ENCODE assay signal across 24 cellular contexts in genomic region chr6:134314236-134314821, GRCh38. TPM values are rescaled to one million over a fixed set of nuclear protein-coding genes. Genes with fewer than 3 reads are reported as not detected.
DNase-seq lines count a peak whose midpoint lies in the region; ATAC-seq and TF ChIP-seq lines count a peak whose summit lies in the region.
"Had no signal": no experiment of that assay in that cellular context is flagged by ENCODE, and none has a peak within 500 bp of the region (broad histone marks: within the 10 kb centered on the region; RNA-seq: fewer than 3 reads in every experiment).

No MANE protein-coding gene starts in this region.

- 66 to 75% (median 73%) methylated on average over 3 of the region's 3 CpGs for WGBS in adrenal gland, 4 donors
- WGBS in GM23248 (ENCODE audit: low coverage in 1 of 2, low lambda C conversion rate in 2 of 2, missing lambda C conversion rate in 2 of 2), 2 experiments = 98% methylated on average over 3 of the region's 3 CpGs

- intact Hi-C loops in adrenal gland (cut with DNase I) = no loop called here
- intact Hi-C loops in activated T-helper 1 cell treated with anti-CD3 and anti-CD28 coated beads, Interleukin-12 subunit alpha, Interleukin-12 subunit beta, Interleukin-2, Interleukin-4 antibody, amounts not matched to agents 30 ng/mL and 10 ng/mL and 1 ng/mL, durations not matched to agents 14 hours and 24 hours and 36 hours (cut with micrococcal nuclease) = loop anchor here (10.0 kb wide), 2 partner anchors 320 to 510 kb away; no protein-coding TSS in a partner anchor

- no peaks in the 10 kb centered on the region for H3F3A ChIP-seq in GM23248 (ENCODE audit: insufficient read depth)

- CTCF ChIA-PET in HEK293T (lab: Yijun Ruan, JAX) = no interaction called here

- H3K27ac Mint-ChIP-seq in activated T-helper 1 cell treated with anti-CD3 and anti-CD28 coated beads, Interleukin-12 subunit alpha, Interleukin-12 subunit beta, Interleukin-2, Interleukin-4 antibody, amounts not matched to agents 30 ng/mL and 10 ng/mL and 1 ng/mL, durations not matched to agents 14 hours and 24 hours and 36 hours = no peak overlapping the region
- H3K27ac Mint-ChIP-seq: CD4-positive, alpha-beta T cell had no signal

- H3K36me3 ChIP-seq in BLaER1 treated with 17β-estradiol and CSF1 and Interleukin-3, amounts not matched to agents 10 nM and 100 nM = peaks cover 0 to 17% (median 0%) of the 10 kb centered on the region in 11 experiments; a peak in 4 of 22 replicates
- H3K36me3 ChIP-seq in adrenal gland (replicated peaks in 1 of 2) (no peaks in the 10 kb centered on the region), parathyroid adenoma (ENCODE audit: control insufficient read depth, insufficient read depth, low read length) (no peaks in the 10 kb centered on the region), GM23248 (ENCODE audit: low read depth) (no peaks in the 10 kb centered on the region)
- H3K36me3 ChIP-seq: MG63, SJSA1 had no signal

- ATAC-seq in GM18868 (IDR thresholded peaks at IDR 0.05; ENCODE audit: unreplicated experiment) = no peak
- ATAC-seq: PC-3 had no signal

- H3K27me3 ChIP-seq in BLaER1 treated with 17β-estradiol and CSF1 and Interleukin-3, amounts not matched to agents 10 nM and 100 nM = no peaks in the 10 kb centered on the region; a peak in 2 of 22 replicates
- H3K27me3 ChIP-seq in adrenal gland (no peaks in the 10 kb centered on the region), parathyroid adenoma (ENCODE audit: control insufficient read depth, insufficient read depth, low read length) (no peaks in the 10 kb centered on the region), GM23248 (replicated peaks; ENCODE audit: insufficient read depth) (no peaks in the 10 kb centered on the region)
- H3K27me3 ChIP-seq: MG63 had no signal

- H2AFZ ChIP-seq in parathyroid adenoma = no peak overlapping the region
- H2AFZ ChIP-seq in GM23248 = no peak overlapping the region

- H3K9me2 ChIP-seq in GM23248 (ENCODE audit: insufficient read depth) = no peaks in the 10 kb centered on the region

- H3K4me2 ChIP-seq in BLaER1 treated with 17β-estradiol and CSF1 and Interleukin-3, amounts not matched to agents 10 nM and 100 nM = peak overlapping the region in 8 of 11 experiments; percentile 15 to 89 (median 56); a peak in 14 of 22 replicates
- H3K4me2 ChIP-seq in parathyroid adenoma (ENCODE audit: low read length) (peak overlapping the region; percentile 88), GM23248 (ENCODE audit: unreplicated experiment) (no peak overlapping the region)

- H3K9me3 ChIP-seq in BLaER1 treated with 17β-estradiol and CSF1 and Interleukin-3, amounts not matched to agents 10 nM and 100 nM (replicated peaks in 1 of 11) = peaks cover 0 to 6% (median 3%) of the 10 kb centered on the region in 11 experiments; a peak in 18 of 22 replicates
- H3K9me3 ChIP-seq in adrenal gland (replicated peaks in 1 of 3) (no peaks in the 10 kb centered on the region), parathyroid adenoma (ENCODE audit: control insufficient read depth, low read length) (no peaks in the 10 kb centered on the region), GM23248 (ENCODE audit: low read depth) (no peaks in the 10 kb centered on the region)
- H3K9me3 ChIP-seq: MG63, SJSA1 had no signal

- peaks cover 6% of the 10 kb centered on the region for H3K9me3 Mint-ChIP-seq in activated T-helper 1 cell treated with anti-CD3 and anti-CD28 coated beads, Interleukin-12 subunit alpha, Interleukin-12 subunit beta, Interleukin-2, Interleukin-4 antibody, amounts not matched to agents 30 ng/mL and 10 ng/mL and 1 ng/mL, durations not matched to agents 14 hours and 24 hours and 36 hours
- H3K9me3 Mint-ChIP-seq: CD4-positive, alpha-beta T cell had no signal

- in situ Hi-C loops in GM23248 (cut with MboI) = no loop called here

- H3K4me1 ChIP-seq in BLaER1 treated with 17β-estradiol and CSF1 and Interleukin-3, amounts not matched to agents 10 nM and 100 nM = peaks cover 25 to 76% (median 49%) of the 10 kb centered on the region in 10 experiments
- H3K4me1 ChIP-seq in adrenal gland (replicated peaks in 1 of 2) (peaks cover 5 to 26% of the 10 kb centered on the region in 2 donors), parathyroid adenoma (peaks cover 30% of the 10 kb centered on the region), GM23248 (ENCODE audit: insufficient read depth) (no peaks in the 10 kb centered on the region)

- peaks cover 6% of the 10 kb centered on the region for H3K36me3 Mint-ChIP-seq in activated T-helper 1 cell treated with anti-CD3 and anti-CD28 coated beads, Interleukin-12 subunit alpha, Interleukin-12 subunit beta, Interleukin-2, Interleukin-4 antibody, amounts not matched to agents 30 ng/mL and 10 ng/mL and 1 ng/mL, durations not matched to agents 14 hours and 24 hours and 36 hours (ENCODE audit: low read depth)

- POLR2A ChIA-PET in HEK293T (lab: Yijun Ruan, JAX) = no interaction called here

- peaks cover 39% of the 10 kb centered on the region for H3K4me1 Mint-ChIP-seq in activated T-helper 1 cell treated with anti-CD3 and anti-CD28 coated beads, Interleukin-12 subunit alpha, Interleukin-12 subunit beta, Interleukin-2, Interleukin-4 antibody, amounts not matched to agents 30 ng/mL and 10 ng/mL and 1 ng/mL, durations not matched to agents 14 hours and 24 hours and 36 hours (ENCODE audit: low read depth)

- no peak for TF ChIP-seq CTCF in adrenal gland (IDR thresholded peaks at IDR 0.05)
- no peak for TF ChIP-seq CTCF in parathyroid adenoma (IDR thresholded peaks at IDR 0.05)

- peak overlapping the region in 3 of 10 experiments; percentile 73 to 88 (median 75); a peak in 5 of 20 replicates for H3K4me3 ChIP-seq in BLaER1 treated with 17β-estradiol and CSF1 and Interleukin-3, amounts not matched to agents 10 nM and 100 nM
- no peak overlapping the region for H3K4me3 ChIP-seq in adrenal gland
- H3K4me3 ChIP-seq in parathyroid adenoma (ENCODE audit: low read depth, low read length) = peak overlapping the region; percentile 95
- H3K4me3 ChIP-seq in GM23248 = no peak overlapping the region
- H3K4me3 ChIP-seq: MG63, SJSA1 had no signal

- peaks cover 43% of the 10 kb centered on the region for H3K79me2 ChIP-seq in parathyroid adenoma
- no peaks in the 10 kb centered on the region for H3K79me2 ChIP-seq in GM23248 (ENCODE audit: insufficient read depth)

- H3K27me3 Mint-ChIP-seq in activated T-helper 1 cell treated with anti-CD3 and anti-CD28 coated beads, Interleukin-12 subunit alpha, Interleukin-12 subunit beta, Interleukin-2, Interleukin-4 antibody, amounts not matched to agents 30 ng/mL and 10 ng/mL and 1 ng/mL, durations not matched to agents 14 hours and 24 hours and 36 hours (ENCODE audit: insufficient read depth) = peaks cover 19% of the 10 kb centered on the region

- H4K20me1 ChIP-seq in BLaER1 treated with 17β-estradiol and CSF1 and Interleukin-3, amounts not matched to agents 10 nM and 100 nM = no peaks in the 10 kb centered on the region
- H4K20me1 ChIP-seq in GM23248 (ENCODE audit: insufficient read depth) = no peaks in the 10 kb centered on the region

- peak overlapping the region in 4 of 11 experiments; percentile 1 to 88 (median 33); a peak in 4 of 22 replicates for H3K9ac ChIP-seq in BLaER1 treated with 17β-estradiol and CSF1 and Interleukin-3, amounts not matched to agents 10 nM and 100 nM
- H3K9ac ChIP-seq in parathyroid adenoma (no peak overlapping the region), GM23248 (no peak overlapping the region)

- DNase-seq in adrenal gland (no peak), GM23248 (no peak), HEK293T (ENCODE audit: extremely low spot score) (no peak)
- DNase-seq in activated T-helper 1 cell treated with anti-CD3 and anti-CD28 coated beads, Interleukin-12 subunit alpha, Interleukin-12 subunit beta, Interleukin-2, Interleukin-4 antibody, amounts not matched to agents 30 ng/mL and 10 ng/mL and 1 ng/mL, durations not matched to agents 14 hours and 24 hours and 36 hours (ENCODE audit: low spot score) = no peak
- DNase-seq: CD4-positive, alpha-beta T cell; COR-L47; DMS53; GDM1; KBM-7; MG63; NCI-H1105 treated with DMSO at 0.1 percent for 48 hours; NCI-H146; NCI-H1930; NCI-H2107; NCI-H446; NCI-H524 treated with DMSO at 0.1 percent for 48 hours; NK-92 treated with Interleukin-12 subunit alpha and Interleukin-12 subunit beta, amount 100 ng/mL, for 24 hours; PC-3; Right ventricle myocardium superior had no signal

- TF ChIP-seq POLR2A in adrenal gland (IDR thresholded peaks at IDR 0.05) = no peak

- H3K4me3 Mint-ChIP-seq in activated T-helper 1 cell treated with anti-CD3 and anti-CD28 coated beads, Interleukin-12 subunit alpha, Interleukin-12 subunit beta, Interleukin-2, Interleukin-4 antibody, amounts not matched to agents 30 ng/mL and 10 ng/mL and 1 ng/mL, durations not matched to agents 14 hours and 24 hours and 36 hours = no peak overlapping the region
- H3K4me3 Mint-ChIP-seq: CD4-positive, alpha-beta T cell had no signal

- H3K27ac ChIP-seq in BLaER1 treated with 17β-estradiol and CSF1 and Interleukin-3, amounts not matched to agents 10 nM and 100 nM = peak overlapping the region in 3 of 11 experiments; percentile 5 to 71 (median 13); a peak in 4 of 22 replicates
- peak overlapping the region in 3 of 5 donors; percentile 25 to 76 (median 31) for H3K27ac ChIP-seq in adrenal gland
- H3K27ac ChIP-seq in cingulate gyrus (ENCODE audit: low read depth, low read length) = peak overlapping the region; percentile 7
- H3K27ac ChIP-seq in parathyroid adenoma = peak overlapping the region; percentile 91
- no peak overlapping the region for H3K27ac ChIP-seq in GM23248
- H3K27ac ChIP-seq: SJSA1 had no signal

TF ChIP-seq in HEK293T, 16 proteins besides CTCF, POLR2A, EP300 and RAD21:
- no peak for TF ChIP-seq NFRKB (IDR thresholded peaks at IDR 0.05)
TF ChIP-seq in HEK293T: peak in this region for 0.

RNA-seq across cellular contexts. Expression of gene SGK1, which starts 3.6 kb away (rescaled TPM):
- total RNA-seq in adrenal gland = 100 to 1,000 TPM; 123 to 685 (median 238) TPM
- polyA plus RNA-seq in adrenal gland (100 to 1,000 TPM; 104 to 162 (median 136) TPM), GM23248 (2016; fragmentation: Nextera tagmentation; extraction: Ambion mirVana) (127 and 134 TPM in 2 replicates)
- 208 and 228 TPM in 2 replicates for total RNA-seq in GM23248 (2014; rRNA removed; shearing (Covaris generic))
- total RNA-seq in activated T-helper 1 cell treated with anti-CD3 and anti-CD28 coated beads, Interleukin-12 subunit alpha, Interleukin-12 subunit beta, Interleukin-2, Interleukin-4 antibody, amounts not matched to agents 30 ng/mL and 10 ng/mL and 1 ng/mL, durations not matched to agents 14 hours and 24 hours and 36 hours = 48.7 and 50.2 TPM in 2 replicates
